ENCODE assay signal across 1 cellular context in the genomic region with DNA sequence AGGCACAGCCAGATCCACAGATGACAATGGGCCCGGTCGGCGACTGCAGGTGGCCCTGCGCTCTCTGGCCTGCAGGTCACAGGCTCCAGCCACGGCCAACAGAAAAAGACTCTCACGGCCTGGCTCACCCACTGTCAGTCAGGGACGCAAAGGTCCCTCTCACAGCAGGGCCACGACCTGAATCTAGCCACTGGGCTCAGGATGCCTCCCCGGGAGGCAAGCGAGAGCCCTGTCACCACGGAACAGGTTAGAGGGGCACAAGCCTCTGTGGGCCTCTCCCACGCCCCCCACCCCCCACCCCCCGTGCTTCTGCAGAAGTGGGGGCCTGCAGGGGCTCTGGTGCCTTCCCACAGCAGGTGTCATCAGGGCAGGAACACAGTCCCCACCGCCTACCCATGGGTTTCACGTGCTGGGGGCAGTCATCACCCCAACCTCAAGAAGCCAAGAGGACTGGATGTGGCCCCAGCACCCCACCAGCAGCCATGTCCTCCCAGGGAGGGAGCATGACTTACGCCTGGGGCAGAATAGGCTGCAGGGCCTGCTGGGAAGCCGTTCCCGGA.
TF ChIP-seq lines count a peak whose summit lies in the region.

No MANE protein-coding gene starts in this region.

TF ChIP-seq in K562, 482 proteins besides CTCF, POLR2A, EP300 and RAD21 (continued from another document):
- TF ChIP-seq ZBTB40 (IDR thresholded peaks at IDR 0.05) (no peak), ZBTB40 (CRISPR knock-in tag; IDR thresholded peaks at IDR 0.05) (no peak), ZNF316 (IDR thresholded peaks at IDR 0.05) (no peak), ADNP (tag; IDR thresholded peaks at IDR 0.05) (no peak), BRF2 (IDR thresholded peaks at IDR 0.05; ENCODE audit: borderline replicate concordance, insufficient read depth, insufficient read length) (no peak), NRF1 (conservative IDR thresholded peaks at IDR 0.05 in 1 of 2, IDR thresholded peaks at IDR 0.05 in 1 of 2) (no peak), FOXA3 (CRISPR knock-in tag; conservative IDR thresholded peaks at IDR 0.05 in 1 of 2, IDR thresholded peaks at IDR 0.05 in 1 of 2) (no peak)
- TF ChIP-seq, protein P1, sequence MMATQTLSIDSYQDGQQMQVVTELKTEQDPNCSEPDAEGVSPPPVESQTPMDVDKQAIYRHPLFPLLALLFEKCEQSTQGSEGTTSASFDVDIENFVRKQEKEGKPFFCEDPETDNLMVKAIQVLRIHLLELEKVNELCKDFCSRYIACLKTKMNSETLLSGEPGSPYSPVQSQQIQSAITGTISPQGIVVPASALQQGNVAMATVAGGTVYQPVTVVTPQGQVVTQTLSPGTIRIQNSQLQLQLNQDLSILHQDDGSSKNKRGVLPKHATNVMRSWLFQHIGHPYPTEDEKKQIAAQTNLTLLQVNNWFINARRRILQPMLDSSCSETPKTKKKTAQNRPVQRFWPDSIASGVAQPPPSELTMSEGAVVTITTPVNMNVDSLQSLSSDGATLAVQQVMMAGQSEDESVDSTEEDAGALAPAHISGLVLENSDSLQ (IDR thresholded peaks at IDR 0.05), result peak; percentile 67
